Comparison of ENCODE assay signal across 25 cellular contexts in genomic region chr2:237550057-237550415, GRCh38. TPM values are rescaled to one million over a fixed set of nuclear protein-coding genes. Genes with fewer than 3 reads are reported as not detected.
"Had no signal": no experiment of that assay in that cellular context is flagged by ENCODE, and none has a peak within 500 bp of the region (broad histone marks: within the 10 kb centered on the region; RNA-seq: fewer than 3 reads in every experiment).

No MANE protein-coding gene starts in this region.

- H3K4me1 Mint-ChIP-seq: activated CD4-positive, alpha-beta T cell treated with anti-CD3 and anti-CD28 coated beads for 36 hours; activated naive CD8-positive, alpha-beta T cell treated with anti-CD3 and anti-CD28 coated beads, Interleukin-2, amount 10 ng/mL, durations not matched to agents 7 days and 5 days; activated T-helper 17 cell treated with anti-CD3 and anti-CD28 coated beads, Interleukin-2, amount 50 U/mL, for 72 hours; nephron had no signal

- H3K9me3 Mint-ChIP-seq: activated T-helper 17 cell treated with anti-CD3 and anti-CD28 coated beads, Interleukin-2, amount 50 U/mL, for 72 hours had no signal

- H3K36me3 ChIP-seq: cardiac muscle cell, WERI-Rb-1 had no signal

- H3K27ac ChIP-seq: cardiac muscle cell, epithelial cell of prostate, hepatocyte, thyroid gland, vagina, WERI-Rb-1 had no signal

- H3K4me2 ChIP-seq: hepatocyte had no signal

- DNase-seq: activated CD4-positive, alpha-beta T cell treated with anti-CD3 and anti-CD28 coated beads for 36 hours; activated CD4-positive, alpha-beta T cell treated with anti-CD3 and anti-CD28 coated beads, Interleukin-2, amount 50 U/mL, for 48 hours; activated naive CD4-positive, alpha-beta T cell treated with Interleukin-2 at 50 U/mL for 16 hours; activated naive CD8-positive, alpha-beta T cell treated with anti-CD3 and anti-CD28 coated beads, Interleukin-2, amount 10 ng/mL, durations not matched to agents 7 days and 5 days; amygdala; foreskin fibroblast; midbrain; occipital lobe; stimulated activated CD8-positive, alpha-beta memory T cell treated with anti-CD3 and anti-CD28 coated beads, Interleukin-4, amount 100 ng/mL, for 48 hours; stimulated activated naive CD4-positive, alpha-beta T cell treated with Interleukin-2 at 50 U/mL for 16 hours; thyroid gland; WERI-Rb-1 had no signal

- ATAC-seq: activated CD4-positive, alpha-beta T cell treated with anti-CD3 and anti-CD28 coated beads for 36 hours; activated T-helper 17 cell treated with anti-CD3 and anti-CD28 coated beads, Interleukin-2, amount 50 U/mL, for 72 hours had no signal

- H3K79me2 ChIP-seq: hepatocyte had no signal

- H3K36me3 Mint-ChIP-seq: activated naive CD8-positive, alpha-beta T cell treated with anti-CD3 and anti-CD28 coated beads, Interleukin-2, amount 10 ng/mL, durations not matched to agents 7 days and 5 days had no signal

- H3K27me3 ChIP-seq: cardiac muscle cell, hepatocyte, thyroid gland, vagina had no signal

- H3K4me3 Mint-ChIP-seq: activated CD4-positive, alpha-beta T cell treated with anti-CD3 and anti-CD28 coated beads for 36 hours; activated naive CD8-positive, alpha-beta T cell treated with anti-CD3 and anti-CD28 coated beads, Interleukin-2, amount 10 ng/mL, durations not matched to agents 7 days and 5 days; activated T-helper 17 cell treated with anti-CD3 and anti-CD28 coated beads, Interleukin-2, amount 50 U/mL, for 72 hours; nephron had no signal

- H2AFZ ChIP-seq: hepatocyte had no signal

- H3K9me3 ChIP-seq: thyroid gland, vagina had no signal

- H3K4me3 ChIP-seq: cardiac muscle cell, hepatocyte, thyroid gland, vagina had no signal

- H3K27ac Mint-ChIP-seq: activated CD4-positive, alpha-beta T cell treated with anti-CD3 and anti-CD28 coated beads for 36 hours; activated naive CD8-positive, alpha-beta T cell treated with anti-CD3 and anti-CD28 coated beads, Interleukin-2, amount 10 ng/mL, durations not matched to agents 7 days and 5 days; activated T-helper 17 cell treated with anti-CD3 and anti-CD28 coated beads, Interleukin-2, amount 50 U/mL, for 72 hours; nephron had no signal

RNA-seq across cellular contexts. Expression of gene PRLH, which starts 16.3 kb away (rescaled TPM):
- total RNA-seq: activated CD4-positive, alpha-beta T cell treated with anti-CD3 and anti-CD28 coated beads for 36 hours; activated naive CD8-positive, alpha-beta T cell treated with anti-CD3 and anti-CD28 coated beads, Interleukin-2, amount 10 ng/mL, durations not matched to agents 7 days and 5 days; activated T-helper 17 cell treated with anti-CD3 and anti-CD28 coated beads, Interleukin-2, amount 50 U/mL, for 72 hours; cardiac muscle cell; dermis microvascular lymphatic vessel endothelial cell; glomerular endothelial cell; hepatocyte; lung microvascular endothelial cell; occipital lobe; pulmonary artery endothelial cell; sciatic nerve; subcutaneous adipose tissue; T-helper 2 cell treated with Interferon-gamma antibody and Interleukin-4, amounts not matched to agents 100 ng/mL and 5 ng/mL, for 36 hours; thyroid gland; vagina had no signal
- polyA plus RNA-seq: cardiac muscle cell, hepatocyte had no signal

RNA-seq across cellular contexts. Expression of gene RAB17, which starts 40.5 kb away (rescaled TPM):
- total RNA-seq: activated naive CD8-positive, alpha-beta T cell treated with anti-CD3 and anti-CD28 coated beads, Interleukin-2, amount 10 ng/mL, durations not matched to agents 7 days and 5 days; T-helper 2 cell treated with Interferon-gamma antibody and Interleukin-4, amounts not matched to agents 100 ng/mL and 5 ng/mL, for 36 hours; vagina had no signal
